18 cellular contexts compared by ENCODE assay signal in genomic region chr7:36407636-36408550, GRCh38.
"Had no signal": no experiment of that assay in that cellular context is flagged by ENCODE, and none has a peak within 500 bp of the region (broad histone marks: within the 10 kb centered on the region; RNA-seq: fewer than 3 reads in every experiment).

No MANE protein-coding gene starts in this region.

- H3K9me3 ChIP-seq: tibial artery had no signal

- H3K27ac Mint-ChIP-seq: activated CD8-positive, alpha-beta T cell treated with anti-CD3 and anti-CD28 coated beads, Interleukin-2, amount 10 ng/mL, durations not matched to agents 7 days and 5 days; activated naive CD4-positive, alpha-beta T cell treated with anti-CD3 and anti-CD28 coated beads, Interleukin-2, amount 50 U/mL, for 72 hours; activated T-helper 1 cell treated with anti-CD3 and anti-CD28 coated beads, Interleukin-12 subunit alpha, Interleukin-12 subunit beta, Interleukin-2, Interleukin-4 antibody, amounts not matched to agents 30 ng/mL and 10 ng/mL and 1 ng/mL, durations not matched to agents 14 hours and 24 hours and 36 hours; memory B cell; nephron progenitor cell; progenitor cell of endocrine pancreas; T-helper 2 cell treated with Interferon-gamma antibody and Interleukin-4, amounts not matched to agents 5 μg/mL and 100 μg/mL, for 36 hours had no signal

- H3K27me3 Mint-ChIP-seq: memory B cell, progenitor cell of endocrine pancreas had no signal

- H3K36me3 ChIP-seq: tibial artery had no signal

- DNase-seq: activated CD4-positive, alpha-beta T cell treated with anti-CD3 and anti-CD28 coated beads for 1 hour; activated CD4-positive, alpha-beta T cell treated with anti-CD3 and anti-CD28 coated beads, Interleukin-2, amount 50 U/mL, for 1 hour; activated CD8-positive, alpha-beta T cell treated with anti-CD3 and anti-CD28 coated beads, Interleukin-2, amount 10 ng/mL, durations not matched to agents 7 days and 5 days; foreskin keratinocyte; left cardiac atrium; nephron progenitor cell; nucleus accumbens; right cardiac atrium; stimulated activated CD4-positive, alpha-beta T cell treated with anti-CD3 and anti-CD28 coated beads, Interleukin-4, amount 100 ng/mL, for 24 hours; stimulated activated naive CD4-positive, alpha-beta T cell treated with Interleukin-2 at 50 U/mL for 16 hours; tibial artery had no signal

- H3K4me3 ChIP-seq: coronary artery, tibial artery had no signal

- H3K4me3 Mint-ChIP-seq: activated CD8-positive, alpha-beta T cell treated with anti-CD3 and anti-CD28 coated beads, Interleukin-2, amount 10 ng/mL, durations not matched to agents 7 days and 5 days; activated T-helper 1 cell treated with anti-CD3 and anti-CD28 coated beads, Interleukin-12 subunit alpha, Interleukin-12 subunit beta, Interleukin-2, Interleukin-4 antibody, amounts not matched to agents 30 ng/mL and 10 ng/mL and 1 ng/mL, durations not matched to agents 14 hours and 24 hours and 36 hours; memory B cell; nephron progenitor cell; T-helper 2 cell treated with Interferon-gamma antibody and Interleukin-4, amounts not matched to agents 5 μg/mL and 100 μg/mL, for 36 hours had no signal

- ATAC-seq: activated CD8-positive, alpha-beta T cell treated with anti-CD3 and anti-CD28 coated beads, Interleukin-2, amount 10 ng/mL, durations not matched to agents 7 days and 5 days; activated naive CD4-positive, alpha-beta T cell treated with anti-CD3 and anti-CD28 coated beads, Interleukin-2, amount 50 U/mL, for 72 hours; foreskin keratinocyte; left cardiac atrium; right cardiac atrium; SK-N-SH treated with all-trans-retinoic acid at 6 μM for 48 hours had no signal

- H3K27me3 ChIP-seq: foreskin keratinocyte, tibial artery had no signal

- H3K36me3 Mint-ChIP-seq: memory B cell had no signal

- H3K4me1 ChIP-seq: foreskin keratinocyte, tibial artery had no signal

- H3K27ac ChIP-seq: coronary artery, foreskin keratinocyte, tibial artery had no signal

- H3K9me3 Mint-ChIP-seq: activated naive CD4-positive, alpha-beta T cell treated with anti-CD3 and anti-CD28 coated beads, Interleukin-2, amount 50 U/mL, for 72 hours; activated T-helper 1 cell treated with anti-CD3 and anti-CD28 coated beads, Interleukin-12 subunit alpha, Interleukin-12 subunit beta, Interleukin-2, Interleukin-4 antibody, amounts not matched to agents 30 ng/mL and 10 ng/mL and 1 ng/mL, durations not matched to agents 14 hours and 24 hours and 36 hours; memory B cell; nephron progenitor cell; T-helper 2 cell treated with Interferon-gamma antibody and Interleukin-4, amounts not matched to agents 5 μg/mL and 100 μg/mL, for 36 hours had no signal
